ENCODE assay signal across 19 cellular contexts in genomic region chrX:149568701-149569296, GRCh38. TPM values are rescaled to one million over a fixed set of nuclear protein-coding genes. Genes with fewer than 3 reads are reported as not detected.
DNase-seq lines count a peak whose midpoint lies in the region; ATAC-seq, FAIRE-seq and TF ChIP-seq lines count a peak whose summit lies in the region.
"Had no signal": no experiment of that assay in that cellular context is flagged by ENCODE, and none has a peak within 500 bp of the region (broad histone marks: within the 10 kb centered on the region; RNA-seq: fewer than 3 reads in every experiment).

No MANE protein-coding gene starts in this region.

- POLR2A ChIA-PET in A549 (lab: Yijun Ruan, JAX), result no interaction called here

- 56% methylated on average over 5 of the region's 5 CpGs for WGBS in A549 (ENCODE audit: missing lambda C conversion rate)

- no peak overlapping the region for H3K4me2 ChIP-seq in A549
- H3K4me2 ChIP-seq: PC-9 had no signal

- ATAC-seq in A549 (no peak), HG03442 (IDR thresholded peaks at IDR 0.05; ENCODE audit: unreplicated experiment) (no peak), HG03108 (IDR thresholded peaks at IDR 0.05; ENCODE audit: unreplicated experiment) (no peak), HG02885 (IDR thresholded peaks at IDR 0.05; ENCODE audit: poor library complexity, unreplicated experiment) (no peak)
- ATAC-seq: T-helper 17 cell had no signal

- FAIRE-seq in A549 (lab: Jason Lieb, UNC), result peak; percentile 7
- FAIRE-seq: D721Med had no signal

- no peak for TF ChIP-seq POLR2A in A549 (IDR thresholded peaks at IDR 0.05; ENCODE audit: low read length)

- TF ChIP-seq CTCF in A549 (IDR thresholded peaks at IDR 0.05), result no peak

- CTCF ChIA-PET in A549 (lab: Yijun Ruan, JAX), result no interaction called here

- DNase-seq in A549 (ENCODE audit: low read depth in 1 of 2, low spot score in 1 of 2) (no peak), DMS79 treated with DMSO at 0.1 percent for 48 hours (lab: John Stamatoyannopoulos, UW) (peak; percentile 37), NCI-H2029 (lab: John Stamatoyannopoulos, UW) (peak; percentile 6), cerebellum (ENCODE audit: low spot score) (peak; percentile 12)
- DNase-seq: ACHN, GDM1, GM23248, NCI-H1930, NCI-H524, NCI-H82, PC-9, T-helper 17 cell had no signal

- no peaks in the 10 kb centered on the region for H3K9me3 ChIP-seq in A549
- H3K9me3 ChIP-seq: HAP-1 had no signal

- TF ChIP-seq EP300 in A549 (IDR thresholded peaks at IDR 0.05), result no peak

- no peak overlapping the region for H3K4me3 ChIP-seq in A549
- H3K4me3 ChIP-seq: GM23248, HAP-1, PC-9 had no signal

- no peaks in the 10 kb centered on the region for H3K4me1 ChIP-seq in A549

- no peak overlapping the region for H3K27ac ChIP-seq in A549
- H3K27ac ChIP-seq: C4-2B, GM23248, PC-9, RWPE1 had no signal

- TF ChIP-seq RAD21 in A549 (conservative IDR thresholded peaks at IDR 0.05 in 1 of 2, IDR thresholded peaks at IDR 0.05 in 1 of 2), result no peak

TF ChIP-seq in A549, 52 proteins besides CTCF, POLR2A, EP300 and RAD21:
- no peak for TF ChIP-seq MAZ (IDR thresholded peaks at IDR 0.05; ENCODE audit: borderline replicate concordance, low read depth, low read length)
- TF ChIP-seq HOXB13 (CRISPR knock-in tag; IDR thresholded peaks at IDR 0.05; ENCODE audit: low read depth), result no peak
- TF ChIP-seq MAFK (IDR thresholded peaks at IDR 0.05; ENCODE audit: partially characterized antibody), result no peak
- no peak for TF ChIP-seq ZSCAN20 (CRISPR knock-in tag; IDR thresholded peaks at IDR 0.05)
- no peak for TF ChIP-seq CBX2 (IDR thresholded peaks at IDR 0.05; ENCODE audit: borderline replicate concordance, low read depth)

RNA-seq across cellular contexts. Expression of gene MAGEA9B, which starts 18.5 kb away (rescaled TPM):
- polyA plus RNA-seq in A549 (2011; rRNA removed) (0.08 TPM in 1 of 2 replicates, not detected in the other), A549 (2017; fragmentation: RNase III; extraction: RNeasy Plus Mini Kit Qiagen cat#74134 plus additional on column Dnase treatment) (not detected in 3 replicates)
- 0.06 and 0.07 TPM in 2 replicates for polyA plus RNA-seq in A549 (2012; cell fraction: cytosol; rRNA removed)
- polyA plus RNA-seq in A549 (2012; cell fraction: nucleus; rRNA removed), result 0.06 and 0.32 TPM in 2 replicates
- not detected in 2 replicates for polyA minus RNA-seq in A549 (2011; rRNA and poly(A)+ RNA removed)
- total RNA-seq in cerebellum, result not detected
- total RNA-seq: GM23248, PC-9, T-helper 17 cell had no signal
- polyA plus RNA-seq: GM23248 had no signal

RNA-seq across cellular contexts. Expression of gene HSFX3, which starts 19.1 kb away (rescaled TPM):
- polyA plus RNA-seq in A549 (2011; rRNA removed) (not detected in 2 replicates), A549 (2017; fragmentation: RNase III; extraction: RNeasy Plus Mini Kit Qiagen cat#74134 plus additional on column Dnase treatment) (not detected in 3 replicates)
- polyA plus RNA-seq in A549 (2012; cell fraction: cytosol; rRNA removed), result not detected in 2 replicates
- not detected in 2 replicates for polyA plus RNA-seq in A549 (2012; cell fraction: nucleus; rRNA removed)
- not detected in 2 replicates for polyA minus RNA-seq in A549 (2011; rRNA and poly(A)+ RNA removed)
- total RNA-seq in cerebellum, result not detected
- total RNA-seq: GM23248, PC-9, T-helper 17 cell had no signal
- polyA plus RNA-seq: GM23248 had no signal

RNA-seq across cellular contexts. Expression of gene HSFX2, which starts 26.3 kb away (rescaled TPM):
- not detected in 2 replicates for polyA plus RNA-seq in A549 (2011; rRNA removed)
- 0.11 and 0.35 TPM in 2 replicates for polyA plus RNA-seq in A549 (2012; cell fraction: cytosol; rRNA removed)
- 0.18 and 0.91 TPM in 2 replicates for polyA plus RNA-seq in A549 (2012; cell fraction: nucleus; rRNA removed)
- polyA plus RNA-seq in A549 (2017; fragmentation: RNase III; extraction: RNeasy Plus Mini Kit Qiagen cat#74134 plus additional on column Dnase treatment), result 0.08 to 0.18 TPM (median 0.10 TPM) in 3 replicates
- polyA minus RNA-seq in A549 (2011; rRNA and poly(A)+ RNA removed), result 0.44 TPM in 1 of 2 replicates, not detected in the other
- total RNA-seq in cerebellum, result 0.54 TPM
- total RNA-seq: T-helper 17 cell had no signal
- polyA plus RNA-seq: GM23248 had no signal

RNA-seq across cellular contexts. Expression of gene EOLA1, which starts 28.0 kb away (rescaled TPM):
- polyA plus RNA-seq in A549 (2011; rRNA removed) (23.3 and 26.0 TPM in 2 replicates), A549 (2017; fragmentation: RNase III; extraction: RNeasy Plus Mini Kit Qiagen cat#74134 plus additional on column Dnase treatment) (14.5 to 16.9 TPM (median 16.4 TPM) in 3 replicates)
- 15.5 and 16.2 TPM in 2 replicates for polyA plus RNA-seq in A549 (2012; cell fraction: cytosol; rRNA removed)
- polyA plus RNA-seq in A549 (2012; cell fraction: nucleus; rRNA removed), result 16.5 and 17.1 TPM in 2 replicates
- 11.8 and 12.7 TPM in 2 replicates for polyA minus RNA-seq in A549 (2011; rRNA and poly(A)+ RNA removed)
- total RNA-seq in cerebellum, result 10.0 TPM

Comparison
In these comparisons a context has a peak if more than half of its experiments do, and no peak if none do; other contexts are left out.
1. DNase-seq: peak in DMS79 treated with DMSO at 0.1 percent for 48 hours (single experiment), NCI-H2029 (single experiment) and cerebellum (single experiment); none in A549 (0 of 2).